ENCODE assay signal across 32 cellular contexts in genomic region chr18:50152900-50153299, GRCh38. TPM values are rescaled to one million over a fixed set of nuclear protein-coding genes. Genes with fewer than 3 reads are reported as not detected.
"Had no signal": no experiment of that assay in that cellular context is flagged by ENCODE, and none has a peak within 500 bp of the region (broad histone marks: within the 10 kb centered on the region; RNA-seq: fewer than 3 reads in every experiment).

No MANE protein-coding gene starts in this region.

- H3K4me3 ChIP-seq: adrenal gland, body of pancreas, cardiac muscle cell, colonic mucosa, dorsolateral prefrontal cortex had no signal

- H3K4me3 Mint-ChIP-seq: activated B cell treated with CpG ODN at 0.5 μM for 24 hours; activated CD8-positive, alpha-beta T cell treated with anti-CD3 and anti-CD28 coated beads for 36 hours; activated naive CD4-positive, alpha-beta T cell treated with anti-CD3 and anti-CD28 coated beads for 36 hours; activated naive CD4-positive, alpha-beta T cell treated with anti-CD3 and anti-CD28 coated beads, Interleukin-2, amount 50 U/mL, for 24 hours; activated naive CD8-positive, alpha-beta T cell treated with anti-CD3 and anti-CD28 coated beads for 36 hours; activated naive CD8-positive, alpha-beta T cell treated with anti-CD3 and anti-CD28 coated beads, Interleukin-2, amount 50 U/mL, for 24 hours; activated T-cell treated with anti-CD3 and anti-CD28 coated beads, Interleukin-2, amount 50 U/mL, for 4 hours; dendritic cell treated with granulocyte-macrophage colony-stimulating factor and Interleukin-4, amounts not matched to agents 40 ng/mL and 50 ng/mL, for 4 days; effector memory CD8-positive, alpha-beta T cell; T-helper 17 cell; T-helper 2 cell treated with Interferon-gamma antibody and Interleukin-4, amounts not matched to agents 5 μg/mL and 100 μg/mL, for 36 hours had no signal

- H3K27ac ChIP-seq: adrenal gland, body of pancreas, cardiac muscle cell, colonic mucosa, dorsolateral prefrontal cortex had no signal

- H3K9me3 ChIP-seq: adrenal gland, body of pancreas, colonic mucosa had no signal

- ATAC-seq: activated CD4-positive, CD25-positive, alpha-beta regulatory T cell treated with anti-CD3 and anti-CD28 coated beads, Interleukin-2, amount 50 U/mL, for 24 hours; activated CD8-positive, alpha-beta T cell treated with anti-CD3 and anti-CD28 coated beads for 36 hours; activated naive CD8-positive, alpha-beta T cell treated with anti-CD3 and anti-CD28 coated beads, Interleukin-2, amount 50 U/mL, for 24 hours; activated T-cell treated with anti-CD3 and anti-CD28 coated beads, Interleukin-2, amount 50 U/mL, for 4 hours; body of pancreas; effector memory CD8-positive, alpha-beta T cell; T-helper 17 cell had no signal

- H3K36me3 ChIP-seq: adrenal gland, cardiac muscle cell, colonic mucosa, WERI-Rb-1 had no signal

- H3K4me1 Mint-ChIP-seq: activated B cell treated with CpG ODN at 0.5 μM for 24 hours; activated naive CD4-positive, alpha-beta T cell treated with anti-CD3 and anti-CD28 coated beads, Interleukin-2, amount 50 U/mL, for 24 hours; activated naive CD8-positive, alpha-beta T cell treated with anti-CD3 and anti-CD28 coated beads for 36 hours; activated naive CD8-positive, alpha-beta T cell treated with anti-CD3 and anti-CD28 coated beads, Interleukin-2, amount 50 U/mL, for 24 hours; T-helper 17 cell had no signal

- DNase-seq: activated B cell treated with CpG ODN at 0.5 μM for 24 hours; activated CD4-positive, alpha-beta T cell treated with anti-CD3 and anti-CD28 coated beads for 48 hours; activated CD4-positive, alpha-beta T cell treated with anti-CD3 and anti-CD28 coated beads, Interleukin-2, amount 50 U/mL, for 1 hour; activated CD4-positive, alpha-beta T cell treated with anti-CD3 and anti-CD28 coated beads, Interleukin-2, amount 50 U/mL, for 48 hours; activated CD8-positive, alpha-beta memory T cell treated with anti-CD3 and anti-CD28 coated beads for 24 hours; activated CD8-positive, alpha-beta T cell treated with anti-CD3 and anti-CD28 coated beads for 36 hours; activated effector memory CD4-positive, alpha-beta T cell treated with anti-CD3 and anti-CD28 coated beads, Interleukin-2, amount 50 U/mL, for 16 hours; activated naive CD4-positive, alpha-beta T cell treated with anti-CD3 and anti-CD28 coated beads for 36 hours; activated naive CD8-positive, alpha-beta T cell treated with anti-CD3 and anti-CD28 coated beads for 36 hours; activated naive CD8-positive, alpha-beta T cell treated with anti-CD3 and anti-CD28 coated beads, Interleukin-2, amount 50 U/mL, for 24 hours; activated T-cell treated with anti-CD3 and anti-CD28 coated beads, Interleukin-2, amount 50 U/mL, for 4 hours; adrenal gland; amygdala; aorta; body of pancreas; central memory CD4-positive, alpha-beta T cell; cerebellar nuclear complex; colonic mucosa; dorsolateral prefrontal cortex; effector memory CD8-positive, alpha-beta T cell; foreskin fibroblast; head of caudate nucleus; hippocampal formation; T-helper 17 cell; T1000; WERI-Rb-1 had no signal

- H3K4me1 ChIP-seq: adrenal gland, body of pancreas, colonic mucosa had no signal

- H3K27ac Mint-ChIP-seq: activated B cell treated with CpG ODN at 0.5 μM for 24 hours; activated CD8-positive, alpha-beta T cell treated with anti-CD3 and anti-CD28 coated beads for 36 hours; activated naive CD4-positive, alpha-beta T cell treated with anti-CD3 and anti-CD28 coated beads for 36 hours; activated naive CD4-positive, alpha-beta T cell treated with anti-CD3 and anti-CD28 coated beads, Interleukin-2, amount 50 U/mL, for 24 hours; activated naive CD8-positive, alpha-beta T cell treated with anti-CD3 and anti-CD28 coated beads for 36 hours; activated naive CD8-positive, alpha-beta T cell treated with anti-CD3 and anti-CD28 coated beads, Interleukin-2, amount 50 U/mL, for 24 hours; activated T-helper 2 cell treated with anti-CD3 and anti-CD28 coated beads, Interferon-gamma antibody, Interleukin-2, Interleukin-4, amounts not matched to agents 10 μg/mL and 5 μg/mL and 100 μg/mL, durations not matched to agents 14 hours and 24 hours and 36 hours; dendritic cell treated with granulocyte-macrophage colony-stimulating factor and Interleukin-4, amounts not matched to agents 40 ng/mL and 50 ng/mL, for 4 days; effector memory CD8-positive, alpha-beta T cell; T-helper 17 cell; T-helper 2 cell treated with Interferon-gamma antibody and Interleukin-4, amounts not matched to agents 5 μg/mL and 100 μg/mL, for 36 hours had no signal

- H3K9me3 Mint-ChIP-seq: activated CD8-positive, alpha-beta T cell treated with anti-CD3 and anti-CD28 coated beads for 36 hours; activated naive CD4-positive, alpha-beta T cell treated with anti-CD3 and anti-CD28 coated beads for 36 hours; activated naive CD4-positive, alpha-beta T cell treated with anti-CD3 and anti-CD28 coated beads, Interleukin-2, amount 50 U/mL, for 24 hours; activated naive CD8-positive, alpha-beta T cell treated with anti-CD3 and anti-CD28 coated beads for 36 hours; activated naive CD8-positive, alpha-beta T cell treated with anti-CD3 and anti-CD28 coated beads, Interleukin-2, amount 50 U/mL, for 24 hours; activated T-cell treated with anti-CD3 and anti-CD28 coated beads, Interleukin-2, amount 50 U/mL, for 4 hours; activated T-helper 2 cell treated with anti-CD3 and anti-CD28 coated beads, Interferon-gamma antibody, Interleukin-2, Interleukin-4, amounts not matched to agents 10 μg/mL and 5 μg/mL and 100 μg/mL, durations not matched to agents 14 hours and 24 hours and 36 hours; dendritic cell treated with granulocyte-macrophage colony-stimulating factor and Interleukin-4, amounts not matched to agents 40 ng/mL and 50 ng/mL, for 4 days; effector memory CD8-positive, alpha-beta T cell; T-helper 2 cell treated with Interferon-gamma antibody and Interleukin-4, amounts not matched to agents 5 μg/mL and 100 μg/mL, for 36 hours had no signal

- H3K27me3 Mint-ChIP-seq: dendritic cell treated with granulocyte-macrophage colony-stimulating factor and Interleukin-4, amounts not matched to agents 40 ng/mL and 50 ng/mL, for 4 days had no signal

- H3K36me3 Mint-ChIP-seq: activated naive CD4-positive, alpha-beta T cell treated with anti-CD3 and anti-CD28 coated beads, Interleukin-2, amount 50 U/mL, for 24 hours; activated naive CD8-positive, alpha-beta T cell treated with anti-CD3 and anti-CD28 coated beads for 36 hours had no signal

- H3K27me3 ChIP-seq: adrenal gland, body of pancreas, cardiac muscle cell, colonic mucosa, dorsolateral prefrontal cortex had no signal

RNA-seq across cellular contexts. Expression of gene MYO5B, which starts 42.0 kb away (rescaled TPM):
- total RNA-seq: activated T-helper 2 cell treated with anti-CD3 and anti-CD28 coated beads, Interferon-gamma antibody, Interleukin-2, Interleukin-4, amounts not matched to agents 10 μg/mL and 5 μg/mL and 100 μg/mL, durations not matched to agents 14 hours and 24 hours and 36 hours had no signal
